2 cellular contexts compared by ENCODE assay signal in the genomic region with DNA sequence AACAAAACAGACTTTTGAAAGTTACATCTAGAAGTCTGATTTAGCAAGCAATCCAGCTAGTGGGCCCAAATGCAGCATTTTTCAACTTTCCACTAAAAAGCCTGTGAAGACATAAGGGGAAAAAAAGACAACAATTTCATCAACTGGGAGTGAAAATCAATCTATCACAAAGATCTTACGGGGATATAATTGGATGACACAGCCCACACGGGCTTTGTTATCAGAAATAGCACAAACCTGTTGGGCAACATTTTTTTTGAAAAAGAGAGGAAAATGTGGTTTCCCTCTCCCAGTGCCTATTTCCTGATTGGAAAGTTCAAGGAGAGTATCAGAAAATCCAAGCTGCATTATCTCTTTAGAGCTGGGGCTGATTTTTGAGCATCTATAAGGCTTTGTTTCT.
TF ChIP-seq lines count a peak whose summit lies in the region.

No MANE protein-coding gene starts in this region.

TF ChIP-seq in GM12878, 131 proteins besides CTCF, POLR2A, EP300 and RAD21:
- TF ChIP-seq, protein P1, sequence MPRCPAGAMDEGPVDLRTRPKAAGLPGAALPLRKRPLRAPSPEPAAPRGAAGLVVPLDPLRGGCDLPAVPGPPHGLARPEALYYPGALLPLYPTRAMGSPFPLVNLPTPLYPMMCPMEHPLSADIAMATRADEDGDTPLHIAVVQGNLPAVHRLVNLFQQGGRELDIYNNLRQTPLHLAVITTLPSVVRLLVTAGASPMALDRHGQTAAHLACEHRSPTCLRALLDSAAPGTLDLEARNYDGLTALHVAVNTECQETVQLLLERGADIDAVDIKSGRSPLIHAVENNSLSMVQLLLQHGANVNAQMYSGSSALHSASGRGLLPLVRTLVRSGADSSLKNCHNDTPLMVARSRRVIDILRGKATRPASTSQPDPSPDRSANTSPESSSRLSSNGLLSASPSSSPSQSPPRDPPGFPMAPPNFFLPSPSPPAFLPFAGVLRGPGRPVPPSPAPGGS (IDR thresholded peaks at IDR 0.05; ENCODE audit: borderline replicate concordance, insufficient read depth, low read depth, low read length, poor library complexity, severe bottlenecking): no peak
- TF ChIP-seq MYB (IDR thresholded peaks at IDR 0.05; ENCODE audit: borderline replicate concordance, low read depth, low read length) (no peak), RBBP5 (conservative IDR thresholded peaks at IDR 0.05) (no peak), SPI1 (IDR thresholded peaks at IDR 0.05; ENCODE audit: borderline replicate concordance, insufficient read depth, low read depth, low read length) (no peak), ZBED1 (IDR thresholded peaks at IDR 0.05; ENCODE audit: borderline replicate concordance) (no peak), NBN (IDR thresholded peaks at IDR 0.05) (no peak), KLF5 (IDR thresholded peaks at IDR 0.05; ENCODE audit: partially characterized antibody) (no peak), HDAC6 (IDR thresholded peaks at IDR 0.05; ENCODE audit: unreplicated experiment) (no peak), CBX3 (IDR thresholded peaks at IDR 0.05; ENCODE audit: borderline replicate concordance, low read depth) (no peak), SMAD5 (IDR thresholded peaks at IDR 0.05; ENCODE audit: low read depth) (no peak)
- TF ChIP-seq, protein P2, sequence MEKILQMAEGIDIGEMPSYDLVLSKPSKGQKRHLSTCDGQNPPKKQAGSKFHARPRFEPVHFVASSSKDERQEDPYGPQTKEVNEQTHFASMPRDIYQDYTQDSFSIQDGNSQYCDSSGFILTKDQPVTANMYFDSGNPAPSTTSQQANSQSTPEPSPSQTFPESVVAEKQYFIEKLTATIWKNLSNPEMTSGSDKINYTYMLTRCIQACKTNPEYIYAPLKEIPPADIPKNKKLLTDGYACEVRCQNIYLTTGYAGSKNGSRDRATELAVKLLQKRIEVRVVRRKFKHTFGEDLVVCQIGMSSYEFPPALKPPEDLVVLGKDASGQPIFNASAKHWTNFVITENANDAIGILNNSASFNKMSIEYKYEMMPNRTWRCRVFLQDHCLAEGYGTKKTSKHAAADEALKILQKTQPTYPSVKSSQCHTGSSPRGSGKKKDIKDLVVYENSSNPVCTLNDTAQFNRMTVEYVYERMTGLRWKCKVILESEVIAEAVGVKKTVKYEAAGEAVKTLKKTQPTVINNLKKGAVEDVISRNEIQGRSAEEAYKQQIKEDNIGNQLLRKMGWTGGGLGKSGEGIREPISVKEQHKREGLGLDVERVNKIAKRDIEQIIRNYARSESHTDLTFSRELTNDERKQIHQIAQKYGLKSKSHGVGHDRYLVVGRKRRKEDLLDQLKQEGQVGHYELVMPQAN (conservative IDR thresholded peaks at IDR 0.05): no peak

TF ChIP-seq in neural cell, 6 proteins besides CTCF, POLR2A, EP300 and RAD21 (continued from another document):
- TF ChIP-seq, protein P3, sequence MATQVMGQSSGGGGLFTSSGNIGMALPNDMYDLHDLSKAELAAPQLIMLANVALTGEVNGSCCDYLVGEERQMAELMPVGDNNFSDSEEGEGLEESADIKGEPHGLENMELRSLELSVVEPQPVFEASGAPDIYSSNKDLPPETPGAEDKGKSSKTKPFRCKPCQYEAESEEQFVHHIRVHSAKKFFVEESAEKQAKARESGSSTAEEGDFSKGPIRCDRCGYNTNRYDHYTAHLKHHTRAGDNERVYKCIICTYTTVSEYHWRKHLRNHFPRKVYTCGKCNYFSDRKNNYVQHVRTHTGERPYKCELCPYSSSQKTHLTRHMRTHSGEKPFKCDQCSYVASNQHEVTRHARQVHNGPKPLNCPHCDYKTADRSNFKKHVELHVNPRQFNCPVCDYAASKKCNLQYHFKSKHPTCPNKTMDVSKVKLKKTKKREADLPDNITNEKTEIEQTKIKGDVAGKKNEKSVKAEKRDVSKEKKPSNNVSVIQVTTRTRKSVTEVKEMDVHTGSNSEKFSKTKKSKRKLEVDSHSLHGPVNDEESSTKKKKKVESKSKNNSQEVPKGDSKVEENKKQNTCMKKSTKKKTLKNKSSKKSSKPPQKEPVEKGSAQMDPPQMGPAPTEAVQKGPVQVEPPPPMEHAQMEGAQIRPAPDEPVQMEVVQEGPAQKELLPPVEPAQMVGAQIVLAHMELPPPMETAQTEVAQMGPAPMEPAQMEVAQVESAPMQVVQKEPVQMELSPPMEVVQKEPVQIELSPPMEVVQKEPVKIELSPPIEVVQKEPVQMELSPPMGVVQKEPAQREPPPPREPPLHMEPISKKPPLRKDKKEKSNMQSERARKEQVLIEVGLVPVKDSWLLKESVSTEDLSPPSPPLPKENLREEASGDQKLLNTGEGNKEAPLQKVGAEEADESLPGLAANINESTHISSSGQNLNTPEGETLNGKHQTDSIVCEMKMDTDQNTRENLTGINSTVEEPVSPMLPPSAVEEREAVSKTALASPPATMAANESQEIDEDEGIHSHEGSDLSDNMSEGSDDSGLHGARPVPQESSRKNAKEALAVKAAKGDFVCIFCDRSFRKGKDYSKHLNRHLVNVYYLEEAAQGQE (IDR thresholded peaks at IDR 0.05; ENCODE audit: borderline replicate concordance): no peak
- TF ChIP-seq EZH2 (IDR thresholded peaks at IDR 0.05; ENCODE audit: borderline replicate concordance, insufficient read depth, low read length, poor library complexity, severe bottlenecking) (no peak), POLR2AphosphoS5 (IDR thresholded peaks at IDR 0.05) (no peak), TAF1 (IDR thresholded peaks at IDR 0.05; ENCODE audit: low read depth) (no peak), SMC3 (conservative IDR thresholded peaks at IDR 0.05; ENCODE audit: poor library complexity) (no peak)
